Comparison of ENCODE assay signal across 2 cellular contexts in the genomic region with DNA sequence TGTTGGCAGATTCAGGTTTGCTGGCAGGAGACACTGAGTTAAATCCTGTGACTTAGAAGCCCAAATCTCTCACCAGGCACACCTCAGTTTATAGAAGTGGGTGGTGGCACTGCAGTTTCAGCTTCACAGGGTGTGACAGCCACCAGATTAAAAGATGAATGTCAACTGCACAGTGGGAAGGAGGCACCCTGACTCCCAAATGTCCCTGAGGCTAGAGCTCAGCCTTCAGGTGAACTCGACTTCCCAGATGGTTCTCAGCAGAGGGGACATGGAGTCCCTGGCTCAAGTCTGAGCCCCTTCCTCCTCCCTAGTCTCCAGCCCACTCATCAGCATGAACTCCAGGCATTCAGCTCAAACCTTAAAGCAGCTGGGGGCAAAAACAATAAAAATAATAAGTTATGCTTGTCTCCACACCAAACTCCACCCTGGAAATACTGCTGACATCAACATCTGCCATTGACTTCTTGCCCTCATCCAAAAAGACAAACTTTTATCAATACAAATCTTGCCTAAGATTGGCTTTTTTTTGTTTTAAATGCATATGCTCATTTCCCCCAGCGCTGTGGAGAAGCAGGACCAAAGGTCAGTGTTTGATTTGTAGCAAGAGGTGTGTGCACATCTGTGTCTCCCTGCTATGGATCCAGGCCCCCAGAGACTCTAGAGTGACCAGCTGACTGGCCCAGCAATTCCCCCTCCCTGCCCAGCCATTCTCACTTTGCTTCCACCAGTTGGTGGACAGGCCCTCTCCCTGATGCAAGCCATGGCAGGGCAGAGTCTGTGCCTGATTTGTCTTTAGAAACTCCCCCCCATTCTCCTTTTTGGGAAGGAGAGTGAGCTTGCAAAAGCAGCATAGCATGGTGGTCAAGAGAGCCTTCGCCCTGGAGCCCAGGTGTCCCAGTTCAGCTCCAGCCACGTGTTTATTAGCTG.
TF ChIP-seq lines count a peak whose summit lies in the region.

No MANE protein-coding gene starts in this region.

TF ChIP-seq in A549, 52 proteins besides CTCF, POLR2A, EP300 and RAD21 (continued from another document):
- TF ChIP-seq MAFK (IDR thresholded peaks at IDR 0.05; ENCODE audit: partially characterized antibody) (peak; percentile 51), CBX2 (IDR thresholded peaks at IDR 0.05; ENCODE audit: borderline replicate concordance, low read depth) (no peak), RFX5 (IDR thresholded peaks at IDR 0.05) (no peak), FOSL2 (IDR thresholded peaks at IDR 0.05) (no peak), FOSL2 (CRISPR knock-in tag; IDR thresholded peaks at IDR 0.05) (no peak), HOXA7 (CRISPR knock-in tag; IDR thresholded peaks at IDR 0.05) (no peak)
- TF ChIP-seq, protein P1, sequence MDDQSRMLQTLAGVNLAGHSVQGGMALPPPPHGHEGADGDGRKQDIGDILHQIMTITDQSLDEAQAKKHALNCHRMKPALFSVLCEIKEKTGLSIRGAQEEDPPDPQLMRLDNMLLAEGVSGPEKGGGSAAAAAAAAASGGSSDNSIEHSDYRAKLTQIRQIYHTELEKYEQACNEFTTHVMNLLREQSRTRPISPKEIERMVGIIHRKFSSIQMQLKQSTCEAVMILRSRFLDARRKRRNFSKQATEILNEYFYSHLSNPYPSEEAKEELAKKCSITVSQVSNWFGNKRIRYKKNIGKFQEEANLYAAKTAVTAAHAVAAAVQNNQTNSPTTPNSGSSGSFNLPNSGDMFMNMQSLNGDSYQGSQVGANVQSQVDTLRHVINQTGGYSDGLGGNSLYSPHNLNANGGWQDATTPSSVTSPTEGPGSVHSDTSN (IDR thresholded peaks at IDR 0.05): no peak

TF ChIP-seq in HEK293T, 16 proteins besides CTCF, POLR2A, EP300 and RAD21 (continued from another document):
- TF ChIP-seq, protein P2, sequence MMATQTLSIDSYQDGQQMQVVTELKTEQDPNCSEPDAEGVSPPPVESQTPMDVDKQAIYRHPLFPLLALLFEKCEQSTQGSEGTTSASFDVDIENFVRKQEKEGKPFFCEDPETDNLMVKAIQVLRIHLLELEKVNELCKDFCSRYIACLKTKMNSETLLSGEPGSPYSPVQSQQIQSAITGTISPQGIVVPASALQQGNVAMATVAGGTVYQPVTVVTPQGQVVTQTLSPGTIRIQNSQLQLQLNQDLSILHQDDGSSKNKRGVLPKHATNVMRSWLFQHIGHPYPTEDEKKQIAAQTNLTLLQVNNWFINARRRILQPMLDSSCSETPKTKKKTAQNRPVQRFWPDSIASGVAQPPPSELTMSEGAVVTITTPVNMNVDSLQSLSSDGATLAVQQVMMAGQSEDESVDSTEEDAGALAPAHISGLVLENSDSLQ (IDR thresholded peaks at IDR 0.05): 0 out of 2 replicates have a peak, but pooled peaks have one; percentile 28
